8 cellular contexts compared by ENCODE assay signal in the genomic region with DNA sequence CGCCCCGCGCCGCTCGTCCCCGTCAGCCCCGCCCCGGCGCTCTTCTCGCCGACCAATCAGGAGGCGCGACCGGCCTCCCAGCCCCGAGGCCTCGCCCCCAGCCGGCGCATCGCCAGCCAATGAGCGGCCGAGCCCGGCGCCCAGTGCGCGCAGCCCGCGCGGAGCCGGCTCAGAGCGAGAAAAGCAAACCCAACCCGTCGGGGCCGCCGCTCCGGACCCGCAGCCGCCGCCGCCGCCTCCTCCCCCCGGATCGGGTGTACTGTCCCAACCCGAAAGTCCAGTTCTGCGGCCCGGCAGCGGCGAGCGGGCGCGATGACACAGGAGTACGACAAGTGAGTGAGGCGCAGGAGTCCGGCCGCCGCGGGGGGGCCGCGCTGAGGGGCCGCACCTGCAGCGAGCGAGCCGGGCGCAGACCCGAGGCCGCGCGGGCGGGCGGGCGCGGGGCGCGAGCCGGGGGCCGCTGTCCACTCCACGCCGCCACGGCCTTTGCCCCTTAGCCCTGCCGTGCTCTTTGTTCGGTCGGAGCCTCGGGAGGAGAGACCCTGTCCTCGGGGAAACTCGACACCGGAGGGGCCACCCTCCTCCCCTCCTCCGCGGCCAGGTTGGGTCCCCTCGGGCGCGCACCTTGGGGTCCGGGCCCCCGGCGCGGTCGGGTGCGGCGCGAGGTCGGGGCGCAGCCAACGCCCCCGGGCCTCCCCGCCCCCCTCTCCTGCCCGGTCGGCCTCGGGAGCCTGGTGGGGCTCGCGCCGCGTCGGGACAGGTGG. TPM values are rescaled to one million over a fixed set of nuclear protein-coding genes. Genes with fewer than 3 reads are reported as not detected.
DNase-seq lines count a peak whose midpoint lies in the region; ATAC-seq and TF ChIP-seq lines count a peak whose summit lies in the region.

A gene with protein sequence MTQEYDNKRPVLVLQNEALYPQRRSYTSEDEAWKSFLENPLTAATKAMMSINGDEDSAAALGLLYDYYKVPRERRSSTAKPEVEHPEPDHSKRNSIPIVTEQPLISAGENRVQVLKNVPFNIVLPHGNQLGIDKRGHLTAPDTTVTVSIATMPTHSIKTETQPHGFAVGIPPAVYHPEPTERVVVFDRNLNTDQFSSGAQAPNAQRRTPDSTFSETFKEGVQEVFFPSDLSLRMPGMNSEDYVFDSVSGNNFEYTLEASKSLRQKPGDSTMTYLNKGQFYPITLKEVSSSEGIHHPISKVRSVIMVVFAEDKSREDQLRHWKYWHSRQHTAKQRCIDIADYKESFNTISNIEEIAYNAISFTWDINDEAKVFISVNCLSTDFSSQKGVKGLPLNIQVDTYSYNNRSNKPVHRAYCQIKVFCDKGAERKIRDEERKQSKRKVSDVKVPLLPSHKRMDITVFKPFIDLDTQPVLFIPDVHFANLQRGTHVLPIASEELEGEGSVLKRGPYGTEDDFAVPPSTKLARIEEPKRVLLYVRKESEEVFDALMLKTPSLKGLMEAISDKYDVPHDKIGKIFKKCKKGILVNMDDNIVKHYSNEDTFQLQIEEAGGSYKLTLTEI (plus strand): TSS at position 172 of the 764 bp plus-strand sequence. CDS start 141 bp downstream, at position 313.

- peak within 1 kb of the TSS; percentile 34 for H2AFZ ChIP-seq in OCI-LY3 (ENCODE audit: low read depth, low read length)

- H3K4me2 ChIP-seq in OCI-LY3 (ENCODE audit: low read length) = peak within 1 kb of the TSS; percentile 90

- H3K27ac ChIP-seq in OCI-LY3 (ENCODE audit: low read length) (no peak within 1 kb of the TSS), epithelial cell of prostate (peak within 1 kb of the TSS; percentile 57)

- no peak for TF ChIP-seq CTCF in OCI-LY3 (IDR thresholded peaks at IDR 0.05; ENCODE audit: low read depth, low read length)

- H3K4me1 ChIP-seq in OCI-LY3 (ENCODE audit: low read length) (peaks cover 4% of the 10 kb centered on the region; the same call in 1 of the 2 replicates), mononuclear cell (ENCODE audit: insufficient read depth, low read length) (peaks cover 15% of the 10 kb centered on the region)

- peaks cover 20% of the 10 kb centered on the region; the same call in 1 of the 2 replicates for H3K27me3 ChIP-seq in OCI-LY3 (ENCODE audit: low read depth, low read length)
- peaks cover 49% of the 10 kb centered on the region for H3K27me3 ChIP-seq in mononuclear cell (ENCODE audit: insufficient read depth, low read length)

- no peaks in the 10 kb centered on the region for H3K36me3 ChIP-seq in OCI-LY3 (replicated peaks; ENCODE audit: low read depth, low read length)

- peak within 1 kb of the TSS; percentile 53 for H3K9ac ChIP-seq in OCI-LY3 (ENCODE audit: low read length)

- H3K4me3 ChIP-seq in OCI-LY3 (ENCODE audit: low read length) (peak within 1 kb of the TSS; percentile 92), mononuclear cell (ENCODE audit: low read length) (peak within 1 kb of the TSS; percentile 50)

- no peaks in the 10 kb centered on the region for H3K9me3 ChIP-seq in OCI-LY3 (ENCODE audit: insufficient read depth, low read length)
- H3K9me3 ChIP-seq in mononuclear cell (ENCODE audit: low read depth, low read length) = no peaks in the 10 kb centered on the region

- DNase-seq in Caki2 (ENCODE audit: low read depth) (peak; percentile 88), HuH-7 (ENCODE audit: low spot score) (peak; percentile 97), activated T-cell treated with anti-CD3 and anti-CD28 coated beads for 24 hours (ENCODE audit: low read depth) (peak; percentile 85), epithelial cell of prostate (ENCODE audit: low read depth, low spot score) (peak; percentile 56)
- DNase-seq in stimulated activated CD8-positive, alpha-beta memory T cell treated with anti-CD3 and anti-CD28 coated beads, Interleukin-2, amount 100 ng/mL, for 1 hour (ENCODE audit: low read depth in 2 of 2) = peak; percentile 79 to 86

- in situ Hi-C loops in Caki2 (cut with HindIII; ENCODE audit: low pct_unique_long_range_greater_than_20kb, low sequenced_read_pairs) = loop anchor here (25.0 kb wide), 1 partner anchor 139 kb away; no protein-coding TSS in a partner anchor

- ATAC-seq in GM21529 (IDR thresholded peaks at IDR 0.05; ENCODE audit: unreplicated experiment) = peak; percentile 96

- no peaks in the 10 kb centered on the region for H4K20me1 ChIP-seq in OCI-LY3 (ENCODE audit: insufficient read depth, low read length)

- no peaks in the 10 kb centered on the region for H3K79me2 ChIP-seq in OCI-LY3 (ENCODE audit: low read length)

RNA-seq across cellular contexts. Expression of the gene that starts here (rescaled TPM):
- 0.43 and 9.1 TPM in 2 replicates for total RNA-seq in Caki2 (2014; rRNA removed; shearing (Covaris generic); ENCODE audit: low replicate concordance)
- 3.9 TPM for total RNA-seq in mononuclear cell
